1 cellular context compared by ENCODE assay signal in genomic region chr9:133153227-133154096, GRCh38.
A peak's percentile ranks its signal among the peaks of the same experiment; 100 is the strongest.
TF ChIP-seq lines count a peak whose summit lies in the region.

No MANE protein-coding gene starts in this region.

TF ChIP-seq in K562, 482 proteins besides CTCF, POLR2A, EP300 and RAD21:
- no peak for TF ChIP-seq TEAD4 (IDR thresholded peaks at IDR 0.05; ENCODE audit: low read length)
- no peak for TF ChIP-seq TEAD4 (CRISPR knock-in tag; IDR thresholded peaks at IDR 0.05; ENCODE audit: borderline replicate concordance)
- no peak for TF ChIP-seq GABPB2 (CRISPR knock-in tag; conservative IDR thresholded peaks at IDR 0.05)
- TF ChIP-seq MYNN (IDR thresholded peaks at IDR 0.05) = peak; percentile 99
- TF ChIP-seq MYNN (CRISPR knock-in tag; IDR thresholded peaks at IDR 0.05) = peak; percentile 81
- no peak for TF ChIP-seq EP400 (IDR thresholded peaks at IDR 0.05)
- no peak for TF ChIP-seq KLF10 (CRISPR knock-in tag; IDR thresholded peaks at IDR 0.05)
- TF ChIP-seq ZNF830 (CRISPR knock-in tag; IDR thresholded peaks at IDR 0.05) = no peak
- TF ChIP-seq AFF4 (CRISPR knock-in tag; IDR thresholded peaks at IDR 0.05) = no peak
- TF ChIP-seq PTRF (tag; IDR thresholded peaks at IDR 0.05) = no peak
- TF ChIP-seq ZHX1 (conservative IDR thresholded peaks at IDR 0.05; ENCODE audit: low read length) = no peak
- no peak for TF ChIP-seq KDM4B (IDR thresholded peaks at IDR 0.05; ENCODE audit: borderline replicate concordance in 2 of 2, low read depth in 1 of 2)
- TF ChIP-seq POLR2G (IDR thresholded peaks at IDR 0.05; ENCODE audit: low read depth, low read length) = peak; percentile 31; the same call in 1 of the 2 replicates
- no peak for TF ChIP-seq HDAC8 (tag; IDR thresholded peaks at IDR 0.05)
- no peak for TF ChIP-seq MLX (CRISPR knock-in tag; conservative IDR thresholded peaks at IDR 0.05)
- TF ChIP-seq PHB2 (IDR thresholded peaks at IDR 0.05; ENCODE audit: low read depth) = no peak
- TF ChIP-seq AFF1 (IDR thresholded peaks at IDR 0.05; ENCODE audit: low read depth in 1 of 2, partially characterized antibody in 2 of 2) = no peak
- peak; percentile 77 for TF ChIP-seq ZBTB33 (CRISPR knock-in tag; IDR thresholded peaks at IDR 0.05)
- TF ChIP-seq RBM34 (IDR thresholded peaks at IDR 0.05; ENCODE audit: borderline replicate concordance, insufficient read depth, low read length) = no peak
- TF ChIP-seq SMAD2 (IDR thresholded peaks at IDR 0.05; ENCODE audit: low read depth, low read length) = no peak
- TF ChIP-seq PKNOX1 (IDR thresholded peaks at IDR 0.05) = peak; percentile 82
- TF ChIP-seq SP1 (CRISPR knock-in tag; IDR thresholded peaks at IDR 0.05) = 0 out of 2 replicates have a peak, but pooled peaks have one; percentile 24
- no peak for TF ChIP-seq CBX8 (IDR thresholded peaks at IDR 0.05; ENCODE audit: borderline replicate concordance, extremely low read depth, low read depth, low read length, poor library complexity, severe bottlenecking)
- TF ChIP-seq KAT8 (IDR thresholded peaks at IDR 0.05; ENCODE audit: low read depth) = no peak
- no peak for TF ChIP-seq ZNF583 (CRISPR knock-in tag; IDR thresholded peaks at IDR 0.05)
- no peak for TF ChIP-seq RBM14 (IDR thresholded peaks at IDR 0.05; ENCODE audit: borderline replicate concordance, insufficient read depth, low read depth, low read length)
- TF ChIP-seq ZNF785 (CRISPR knock-in tag; IDR thresholded peaks at IDR 0.05) = no peak
- TF ChIP-seq MYBL2 (IDR thresholded peaks at IDR 0.05; ENCODE audit: low read depth) = no peak
- no peak for TF ChIP-seq MYBL2 (CRISPR knock-in tag; IDR thresholded peaks at IDR 0.05; ENCODE audit: borderline replicate concordance)
